23 cellular contexts compared by ENCODE assay signal in genomic region chr5:112586596-112587062, GRCh38.
DNase-seq lines count a peak whose midpoint lies in the region; ATAC-seq, FAIRE-seq and TF ChIP-seq lines count a peak whose summit lies in the region.
"Had no signal": no experiment of that assay in that cellular context is flagged by ENCODE, and none has a peak within 500 bp of the region (broad histone marks: within the 10 kb centered on the region; RNA-seq: fewer than 3 reads in every experiment).

No MANE protein-coding gene starts in this region.

- peak overlapping the region in 2 of 6 donors; percentile 19 to 28 for H3K27ac Mint-ChIP-seq in immature natural killer cell

- H3K4me1 ChIP-seq in NT2/D1 (ENCODE audit: insufficient read depth, insufficient read length) = peaks cover 1% of the 10 kb centered on the region
- H3K4me1 ChIP-seq: esophagus squamous epithelium, parathyroid adenoma, uterus had no signal

- TF ChIP-seq CTCF in GM06990 (IDR thresholded peaks at IDR 0.05; ENCODE audit: insufficient read depth, low read length, poor library complexity, severe bottlenecking) = no peak

- no peak overlapping the region for H3K9ac ChIP-seq in NT2/D1 (ENCODE audit: insufficient read length, low read depth)
- H3K9ac ChIP-seq: parathyroid adenoma had no signal

- DNase-seq in GM06990 (ENCODE audit: extremely low read depth, insufficient read length) (peak; percentile 12), NT2/D1 (ENCODE audit: low read depth, low spot score) (peak; percentile 43), immature natural killer cell (no peak), hypothalamus (lab: John Stamatoyannopoulos, UW) (no peak), urothelium cell line (ENCODE audit: low spot score) (no peak)
- no peak for DNase-seq in activated CD8-positive, alpha-beta memory T cell treated with anti-CD3 and anti-CD28 coated beads, Interleukin-2, amount 50 U/mL, for 4 hours
- DNase-seq: activated CD4-positive, alpha-beta T cell treated with anti-CD3 and anti-CD28 coated beads for 48 hours; activated naive CD4-positive, alpha-beta T cell; central memory CD4-positive, alpha-beta T cell; COR-L47; effector CD4-positive, alpha-beta T cell; esophagus squamous epithelium; glutamatergic neuron; islet precursor cell; NCI-H1092 treated with DMSO at 0.1 percent for 48 hours; NCI-H526 treated with DMSO at 0.1 percent for 48 hours; stimulated activated CD4-positive, alpha-beta T cell treated with anti-CD3 and anti-CD28 coated beads, Interleukin-2, amount 100 ng/mL, for 24 hours; uterus had no signal

- ATAC-seq in GM21825 (IDR thresholded peaks at IDR 0.05; ENCODE audit: unreplicated experiment) (peak; percentile 76), GM21360 (IDR thresholded peaks at IDR 0.05; ENCODE audit: unreplicated experiment) (no peak)

- no peak for FAIRE-seq in urothelium cell line (lab: Jason Lieb, UNC)
- FAIRE-seq: H54 had no signal

- H3K9me3 Mint-ChIP-seq in immature natural killer cell = peaks cover 0 to 4% (median 0%) of the 10 kb centered on the region in 6 donors

- peaks cover 0 to 3% (median 2%) of the 10 kb centered on the region in 3 donors for H3K27me3 Mint-ChIP-seq in immature natural killer cell (ENCODE audit: low read depth in 3 of 3)

- H3K27me3 ChIP-seq in GM06990 (replicated peaks; ENCODE audit: control insufficient read depth, insufficient read depth, low read length) (no peaks in the 10 kb centered on the region), NT2/D1 (ENCODE audit: insufficient read depth, insufficient read length) (no peaks in the 10 kb centered on the region)
- H3K27me3 ChIP-seq: uterus had no signal

- H3K36me3 ChIP-seq in GM06990 (ENCODE audit: control insufficient read depth, insufficient read depth, low read length) = no peaks in the 10 kb centered on the region
- H3K36me3 ChIP-seq in NT2/D1 (ENCODE audit: insufficient read depth, insufficient read length, low read length) = no peaks in the 10 kb centered on the region
- H3K36me3 ChIP-seq: esophagus squamous epithelium, uterus had no signal

- peaks cover 0 to 63% of the 10 kb centered on the region in 2 donors for H3K4me1 Mint-ChIP-seq in immature natural killer cell

- peak overlapping the region in 4 of 5 donors; percentile 1 to 58 (median 22) for H3K4me3 Mint-ChIP-seq in immature natural killer cell

- H3K9me3 ChIP-seq in NT2/D1 (ENCODE audit: insufficient read depth, low read length) = peaks cover 3% of the 10 kb centered on the region; the same call in 1 of the 2 replicates
- H3K9me3 ChIP-seq: esophagus squamous epithelium, uterus had no signal

- no peaks in the 10 kb centered on the region for H3K36me3 Mint-ChIP-seq in immature natural killer cell

- H3K4me3 ChIP-seq in GM06990 (replicated peaks; ENCODE audit: low read depth, low read length) = no peak overlapping the region
- no peak overlapping the region for H3K4me3 ChIP-seq in NT2/D1 (ENCODE audit: insufficient read length, low read depth)
- H3K4me3 ChIP-seq: esophagus squamous epithelium, lung, uterus had no signal

Comparison
In these comparisons a context has a peak if more than half of its experiments do, and no peak if none do; other contexts are left out.
1. DNase-seq: peak in GM06990 (single experiment) and NT2/D1 (single experiment); none in immature natural killer cell (0 of 3), hypothalamus (0 of 51), activated CD8-positive, alpha-beta memory T cell treated with anti-CD3 and anti-CD28 coated beads, Interleukin-2, amount 50 U/mL, for 4 hours (single experiment) and urothelium cell line (single experiment).